Comparison of ENCODE assay signal across 18 cellular contexts in genomic region chr1:117321680-117322609, GRCh38. TPM values are rescaled to one million over a fixed set of nuclear protein-coding genes. Genes with fewer than 3 reads are reported as not detected.
DNase-seq lines count a peak whose midpoint lies in the region; ATAC-seq, FAIRE-seq and TF ChIP-seq lines count a peak whose summit lies in the region.
"Had no signal": no experiment of that assay in that cellular context is flagged by ENCODE, and none has a peak within 500 bp of the region (broad histone marks: within the 10 kb centered on the region; RNA-seq: fewer than 3 reads in every experiment).

No MANE protein-coding gene starts in this region.

- H3K27ac ChIP-seq in IMR-90 (ENCODE audit: insufficient read depth, low read length), result no peak overlapping the region
- H3K27ac ChIP-seq in left ventricle myocardium inferior (replicated peaks), result peak overlapping the region; percentile 66
- H3K27ac ChIP-seq in neural progenitor cell, result no peak overlapping the region
- H3K27ac ChIP-seq in osteoblast (ENCODE audit: low read depth, low read length), result no peak overlapping the region
- H3K27ac ChIP-seq: KMS-11, Peyer's patch had no signal

- H2AK5ac ChIP-seq in IMR-90 (ENCODE audit: low read depth, low read length), result no peak overlapping the region

- no peak overlapping the region for H3K18ac ChIP-seq in IMR-90 (ENCODE audit: low read depth, low read length)

- H3K36me3 ChIP-seq in IMR-90 (ENCODE audit: control insufficient read depth, insufficient read depth, low read length) (no peaks in the 10 kb centered on the region), left ventricle myocardium inferior (no peaks in the 10 kb centered on the region), neural progenitor cell (no peaks in the 10 kb centered on the region), osteoblast (ENCODE audit: insufficient read depth, low read length) (no peaks in the 10 kb centered on the region)
- H3K36me3 ChIP-seq: Peyer's patch had no signal

- H4K5ac ChIP-seq in IMR-90 (ENCODE audit: low read depth, low read length), result no peak overlapping the region

- H3K79me2 ChIP-seq in neural progenitor cell (ENCODE audit: low read depth), result no peaks in the 10 kb centered on the region
- no peaks in the 10 kb centered on the region for H3K79me2 ChIP-seq in osteoblast (ENCODE audit: insufficient read depth, low read length)

- peak; percentile 46 for ATAC-seq in IMR-90 (ENCODE audit: low read depth)

- H3K4me2 ChIP-seq in IMR-90 (ENCODE audit: low read depth, low read length), result peak overlapping the region; percentile 40; the same call in 1 of the 2 replicates
- no peak overlapping the region for H3K4me2 ChIP-seq in neural progenitor cell
- H3K4me2 ChIP-seq in osteoblast (ENCODE audit: insufficient read depth, low read length), result no peak overlapping the region
- H3K4me2 ChIP-seq: KMS-11 had no signal

- no peak overlapping the region for H3K4ac ChIP-seq in IMR-90 (ENCODE audit: low read depth, low read length)

- TF ChIP-seq CTCF in IMR-90 (conservative IDR thresholded peaks at IDR 0.05; ENCODE audit: low read depth, low read length) (no peak), left ventricle myocardium inferior (IDR thresholded peaks at IDR 0.05; ENCODE audit: borderline replicate concordance) (no peak), neural progenitor cell (IDR thresholded peaks at IDR 0.05) (no peak), osteoblast (IDR thresholded peaks at IDR 0.05; ENCODE audit: extremely low read depth, low read depth, low read length) (no peak)

- intact Hi-C loops in IMR-90 (cut with micrococcal nuclease) (no loop called here), left ventricle myocardium inferior (cut with micrococcal nuclease) (no loop called here)

- H2BK15ac ChIP-seq in IMR-90 (ENCODE audit: low read depth, low read length), result no peak overlapping the region

- H3K9ac ChIP-seq in IMR-90 (ENCODE audit: low read depth, low read length), result no peak overlapping the region
- no peak overlapping the region for H3K9ac ChIP-seq in neural progenitor cell
- H3K9ac ChIP-seq: KMS-11 had no signal

- H2BK5ac ChIP-seq in IMR-90 (ENCODE audit: low read depth, low read length, poor library complexity, severe bottlenecking), result no peak overlapping the region

- no peaks in the 10 kb centered on the region for H3K9me1 ChIP-seq in IMR-90 (ENCODE audit: insufficient read depth, low read length)

- H3K27ac Mint-ChIP-seq in neural progenitor cell, result no peak overlapping the region
- H3K27ac Mint-ChIP-seq: CD4-positive, CD25-positive, alpha-beta regulatory T cell had no signal

- no peak overlapping the region for H2BK120ac ChIP-seq in IMR-90 (ENCODE audit: low read depth, low read length)

- no peak overlapping the region for H2AK9ac ChIP-seq in IMR-90 (replicated peaks; ENCODE audit: low read depth, low read length, poor library complexity)

- POLR2A ChIA-PET in IMR-90 (lab: Charles Lee; ENCODE audit: unreplicated experiment), result no interaction called here

- H2BK20ac ChIP-seq in IMR-90 (ENCODE audit: low read depth, low read length), result no peak overlapping the region

- H4K8ac ChIP-seq in IMR-90 (ENCODE audit: low read depth in 2 of 2, low read length in 2 of 2), result no peak overlapping the region

- DNase-seq in IMR-90, result no peak
- DNase-seq in left ventricle myocardium inferior, result no peak
- DNase-seq in neural progenitor cell (ENCODE audit: low spot score), result no peak
- DNase-seq in GDM1 (lab: John Stamatoyannopoulos, UW), result no peak
- DNase-seq in osteoblast (ENCODE audit: insufficient read length, low spot score, missing footprints), result no peak
- DNase-seq in NCI-H1417 treated with DMSO at 0.1 percent for 48 hours (lab: John Stamatoyannopoulos, UW), result no peak
- no peak for DNase-seq in NCI-H2081 (lab: John Stamatoyannopoulos, UW)
- DNase-seq: Calu3; CD4-positive, CD25-positive, alpha-beta regulatory T cell; GOT3; NCI-H1092; NCI-H1694; NCI-H446; NCI-H774; Peyer's patch; SHP77 treated with DMSO at 0.1 percent for 48 hours had no signal

- no peaks in the 10 kb centered on the region for H3K27me3 Mint-ChIP-seq in neural progenitor cell (ENCODE audit: insufficient read depth, low read depth)

- 50% methylated on average over 1 of the region's 5 CpGs; no CpG with 5 or more reads in 1 of the 2 experiments for WGBS in IMR-90 (ENCODE audit: extremely low coverage in 2 of 2, insufficient read length in 1 of 2), 2 experiments

- H3K79me1 ChIP-seq in IMR-90 (ENCODE audit: low read depth in 1 of 2, low read length in 2 of 2), result no peaks in the 10 kb centered on the region

- CTCF ChIA-PET in IMR-90 (lab: Yijun Ruan, JAX), result interaction anchor here (1.5 kb wide), 1 partner anchor 9 kb away, joined by 7 read pairs; no protein-coding TSS in a partner anchor

- H3K9me3 Mint-ChIP-seq in neural progenitor cell, result no peaks in the 10 kb centered on the region

- BruUV-seq in IMR-90 (replicated peaks; lab: Mats Ljungman, UMichigan), result no TSS peak

- H3K4me3 Mint-ChIP-seq in neural progenitor cell, result no peak overlapping the region
- H3K4me3 Mint-ChIP-seq: CD4-positive, CD25-positive, alpha-beta regulatory T cell had no signal

- FAIRE-seq in endometrium (lab: Jason Lieb, UNC), result peak; percentile 8

- no peak for TF ChIP-seq RAD21 in IMR-90 (IDR thresholded peaks at IDR 0.05; ENCODE audit: low read length)

- no peak overlapping the region for H3K56ac ChIP-seq in IMR-90 (ENCODE audit: extremely low read depth, insufficient read depth, low read length)

- H3K23ac ChIP-seq in IMR-90 (ENCODE audit: low read depth, low read length), result no peak overlapping the region

- dilution Hi-C loops in IMR-90 (cut with HindIII; ENCODE audit: low sequenced_read_pairs, unreplicated experiment), result no loop called here

- H3F3A ChIP-seq in neural progenitor cell (ENCODE audit: low read depth), result no peaks in the 10 kb centered on the region

- no peak overlapping the region for H2AFZ ChIP-seq in IMR-90 (replicated peaks; ENCODE audit: low read length, poor library complexity)
- H2AFZ ChIP-seq in neural progenitor cell (replicated peaks), result peak overlapping the region; percentile 55
- no peak overlapping the region for H2AFZ ChIP-seq in osteoblast (ENCODE audit: low read length)

- H3K27me3 ChIP-seq in IMR-90 (ENCODE audit: control insufficient read depth, insufficient read depth, low read length) (peaks cover 21% of the 10 kb centered on the region), left ventricle myocardium inferior (ENCODE audit: low read depth) (no peaks in the 10 kb centered on the region), neural progenitor cell (no peaks in the 10 kb centered on the region), osteoblast (ENCODE audit: insufficient read depth, low read length) (peaks cover 5% of the 10 kb centered on the region)
- H3K27me3 ChIP-seq: Peyer's patch had no signal

- H4K91ac ChIP-seq in IMR-90 (ENCODE audit: insufficient read depth, low read depth, low read length), result no peak overlapping the region

- H4K20me1 ChIP-seq in IMR-90 (ENCODE audit: insufficient read depth, low read length) (no peaks in the 10 kb centered on the region), neural progenitor cell (ENCODE audit: low read depth) (no peaks in the 10 kb centered on the region), osteoblast (ENCODE audit: insufficient read depth, low read length) (no peaks in the 10 kb centered on the region)

- in situ Hi-C loops in IMR-90 (cut with MboI; ENCODE audit: low sequenced_read_pairs), result no loop called here

- H3K4me1 Mint-ChIP-seq in neural progenitor cell, result no peaks in the 10 kb centered on the region
- H3K4me1 Mint-ChIP-seq: CD4-positive, CD25-positive, alpha-beta regulatory T cell had no signal

- H3K4me3 ChIP-seq in IMR-90 (ENCODE audit: insufficient read depth, low read depth, low read length) (no peak overlapping the region), left ventricle myocardium inferior (peak overlapping the region; percentile 28), neural progenitor cell (no peak overlapping the region), osteoblast (ENCODE audit: insufficient read depth, low read length) (no peak overlapping the region)
- H3K4me3 ChIP-seq: Peyer's patch had no signal

- peaks cover 2% of the 10 kb centered on the region; the same call in 1 of the 2 replicates for H3K9me3 ChIP-seq in IMR-90 (ENCODE audit: control insufficient read depth, insufficient read depth, low read length)
- H3K9me3 ChIP-seq in left ventricle myocardium inferior (replicated peaks), result no peaks in the 10 kb centered on the region
- no peaks in the 10 kb centered on the region for H3K9me3 ChIP-seq in neural progenitor cell (ENCODE audit: low read depth)
- H3K9me3 ChIP-seq in osteoblast (ENCODE audit: low read depth, low read length), result no peaks in the 10 kb centered on the region
- H3K9me3 ChIP-seq: Peyer's patch had no signal

- no peak overlapping the region for H3K14ac ChIP-seq in IMR-90 (replicated peaks; ENCODE audit: low read depth, low read length)

- no peak for TF ChIP-seq POLR2A in IMR-90 (IDR thresholded peaks at IDR 0.05; ENCODE audit: low read depth, low read length)

- H3K4me1 ChIP-seq in IMR-90 (ENCODE audit: control insufficient read depth, insufficient read depth, low read length) (no peaks in the 10 kb centered on the region), left ventricle myocardium inferior (peaks cover 21% of the 10 kb centered on the region), neural progenitor cell (peaks cover 10% of the 10 kb centered on the region), osteoblast (ENCODE audit: insufficient read depth, low read length) (no peaks in the 10 kb centered on the region)

- no peaks in the 10 kb centered on the region for H3K36me3 Mint-ChIP-seq in neural progenitor cell
- H3K36me3 Mint-ChIP-seq: CD4-positive, CD25-positive, alpha-beta regulatory T cell had no signal

TF ChIP-seq in IMR-90, 13 proteins besides CTCF, POLR2A, EP300 and RAD21 (continues in another document):
- TF ChIP-seq MAZ (IDR thresholded peaks at IDR 0.05; ENCODE audit: borderline replicate concordance, low read depth, low read length) (no peak), BHLHE40 (IDR thresholded peaks at IDR 0.05; ENCODE audit: low read depth, low read length) (no peak), CEBPB (IDR thresholded peaks at IDR 0.05; ENCODE audit: low read depth, low read length) (no peak), ELK1 (IDR thresholded peaks at IDR 0.05; ENCODE audit: borderline replicate concordance, low read depth, low read length) (no peak)

RNA-seq across cellular contexts. Expression of gene MAN1A2, which starts 45.3 kb away (rescaled TPM):
- 29.4 and 60.8 TPM in 2 replicates for total RNA-seq in IMR-90 (2012; rRNA removed)
- 12.0 and 12.4 TPM in 2 replicates for polyA plus RNA-seq in IMR-90 (2012; rRNA removed)
- 2.2 and 7.9 TPM in 2 replicates for polyA plus RNA-seq in IMR-90 (2012; cell fraction: cytosol; rRNA removed)
- 0.72 and 9.7 TPM in 2 replicates for polyA plus RNA-seq in IMR-90 (2012; cell fraction: nucleus; rRNA removed; ENCODE audit: low replicate concordance)
- total RNA-seq in left ventricle myocardium inferior, result 23.3 TPM
- total RNA-seq in neural progenitor cell (ENCODE audit: low replicate concordance), result 20.0 and 28.6 TPM in 2 replicates
- total RNA-seq in osteoblast, result 51.0 and 52.5 TPM in 2 replicates
